ENCODE assay signal across 1 cellular context in genomic region chr4:184472540-184473264, GRCh38.
TF ChIP-seq lines count a peak whose summit lies in the region.

No MANE protein-coding gene starts in this region.

TF ChIP-seq in HepG2, 621 proteins besides CTCF, POLR2A, EP300 and RAD21 (continued from another document and continues in another):
- no peak for TF ChIP-seq ZBTB37 (CRISPR knock-in tag; IDR thresholded peaks at IDR 0.05)
- TF ChIP-seq ZNF207 (IDR thresholded peaks at IDR 0.05; ENCODE audit: borderline replicate concordance), result no peak
- no peak for TF ChIP-seq ZNF256 (CRISPR knock-in tag; conservative IDR thresholded peaks at IDR 0.05)
- no peak for TF ChIP-seq GLI4 (CRISPR knock-in tag; IDR thresholded peaks at IDR 0.05; ENCODE audit: borderline replicate concordance)
- TF ChIP-seq NFE2 (CRISPR knock-in tag; IDR thresholded peaks at IDR 0.05), result no peak
- peak; percentile 56; the same call in 1 of the 2 replicates for TF ChIP-seq FOXK1 (CRISPR knock-in tag; IDR thresholded peaks at IDR 0.05; ENCODE audit: borderline replicate concordance, low read depth)
- TF ChIP-seq HHEX (CRISPR knock-in tag; IDR thresholded peaks at IDR 0.05), result no peak
- TF ChIP-seq ISX (CRISPR knock-in tag; conservative IDR thresholded peaks at IDR 0.05), result no peak
- TF ChIP-seq MIER3 (CRISPR knock-in tag; IDR thresholded peaks at IDR 0.05; ENCODE audit: borderline replicate concordance), result 0 out of 2 replicates have a peak, but pooled peaks have one; percentile 22
- no peak for TF ChIP-seq TEF (CRISPR knock-in tag; IDR thresholded peaks at IDR 0.05)
- TF ChIP-seq, protein P1, sequence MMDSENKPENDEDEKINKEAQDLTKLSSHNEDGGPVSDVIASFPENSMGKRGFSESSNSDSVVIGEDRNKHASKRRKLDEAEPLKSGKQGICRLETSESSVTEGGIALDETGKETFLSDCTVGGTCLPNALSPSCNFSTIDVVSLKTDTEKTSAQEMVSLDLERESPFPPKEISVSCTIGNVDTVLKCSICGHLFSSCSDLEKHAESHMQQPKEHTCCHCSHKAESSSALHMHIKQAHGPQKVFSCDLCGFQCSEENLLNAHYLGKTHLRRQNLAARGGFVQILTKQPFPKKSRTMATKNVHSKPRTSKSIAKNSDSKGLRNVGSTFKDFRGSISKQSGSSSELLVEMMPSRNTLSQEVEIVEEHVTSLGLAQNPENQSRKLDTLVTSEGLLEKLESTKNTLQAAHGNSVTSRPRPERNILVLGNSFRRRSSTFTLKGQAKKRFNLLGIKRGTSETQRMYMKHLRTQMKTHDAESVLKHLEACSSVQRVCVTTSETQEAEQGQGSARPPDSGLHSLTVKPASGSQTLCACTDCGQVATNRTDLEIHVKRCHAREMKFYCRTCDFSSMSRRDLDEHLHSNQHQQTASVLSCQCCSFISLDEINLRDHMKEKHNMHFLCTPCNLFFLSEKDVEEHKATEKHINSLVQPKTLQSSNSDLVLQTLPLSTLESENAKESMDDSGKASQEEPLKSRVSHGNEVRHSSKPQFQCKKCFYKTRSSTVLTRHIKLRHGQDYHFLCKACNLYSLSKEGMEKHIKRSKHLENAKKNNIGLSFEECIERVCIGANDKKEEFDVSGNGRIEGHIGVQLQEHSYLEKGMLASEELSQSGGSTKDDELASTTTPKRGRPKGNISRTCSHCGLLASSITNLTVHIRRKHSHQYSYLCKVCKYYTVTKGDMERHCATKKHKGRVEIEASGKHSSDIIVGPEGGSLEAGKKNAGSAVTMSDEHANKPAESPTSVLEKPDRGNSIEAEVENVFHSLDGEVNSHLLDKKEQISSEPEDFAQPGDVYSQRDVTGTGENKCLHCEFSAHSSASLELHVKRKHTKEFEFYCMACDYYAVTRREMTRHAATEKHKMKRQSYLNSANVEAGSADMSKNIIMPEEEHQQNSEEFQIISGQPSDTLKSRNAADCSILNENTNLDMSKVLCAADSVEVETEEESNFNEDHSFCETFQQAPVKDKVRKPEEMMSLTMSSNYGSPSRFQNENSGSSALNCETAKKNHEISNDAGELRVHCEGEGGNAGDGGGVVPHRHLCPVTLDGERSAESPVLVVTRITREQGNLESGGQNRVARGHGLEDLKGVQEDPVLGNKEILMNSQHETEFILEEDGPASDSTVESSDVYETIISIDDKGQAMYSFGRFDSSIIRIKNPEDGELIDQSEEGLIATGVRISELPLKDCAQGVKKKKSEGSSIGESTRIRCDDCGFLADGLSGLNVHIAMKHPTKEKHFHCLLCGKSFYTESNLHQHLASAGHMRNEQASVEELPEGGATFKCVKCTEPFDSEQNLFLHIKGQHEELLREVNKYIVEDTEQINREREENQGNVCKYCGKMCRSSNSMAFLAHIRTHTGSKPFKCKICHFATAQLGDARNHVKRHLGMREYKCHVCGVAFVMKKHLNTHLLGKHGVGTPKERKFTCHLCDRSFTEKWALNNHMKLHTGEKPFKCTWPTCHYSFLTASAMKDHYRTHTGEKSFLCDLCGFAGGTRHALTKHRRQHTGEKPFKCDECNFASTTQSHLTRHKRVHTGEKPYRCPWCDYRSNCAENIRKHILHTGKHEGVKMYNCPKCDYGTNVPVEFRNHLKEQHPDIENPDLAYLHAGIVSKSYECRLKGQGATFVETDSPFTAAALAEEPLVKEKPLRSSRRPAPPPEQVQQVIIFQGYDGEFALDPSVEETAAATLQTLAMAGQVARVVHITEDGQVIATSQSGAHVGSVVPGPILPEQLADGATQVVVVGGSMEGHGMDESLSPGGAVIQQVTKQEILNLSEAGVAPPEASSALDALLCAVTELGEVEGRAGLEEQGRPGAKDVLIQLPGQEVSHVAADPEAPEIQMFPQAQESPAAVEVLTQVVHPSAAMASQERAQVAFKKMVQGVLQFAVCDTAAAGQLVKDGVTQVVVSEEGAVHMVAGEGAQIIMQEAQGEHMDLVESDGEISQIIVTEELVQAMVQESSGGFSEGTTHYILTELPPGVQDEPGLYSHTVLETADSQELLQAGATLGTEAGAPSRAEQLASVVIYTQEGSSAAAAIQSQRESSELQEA (CRISPR knock-in tag; IDR thresholded peaks at IDR 0.05; ENCODE audit: not compliant biosample characterization), result peak; percentile 68
- no peak for TF ChIP-seq SP140L (CRISPR knock-in tag; IDR thresholded peaks at IDR 0.05; ENCODE audit: borderline replicate concordance)
- TF ChIP-seq NR2C2 (CRISPR knock-in tag; IDR thresholded peaks at IDR 0.05; ENCODE audit: borderline replicate concordance), result peak; percentile 79
- no peak for TF ChIP-seq IRX3 (CRISPR knock-in tag; IDR thresholded peaks at IDR 0.05; ENCODE audit: borderline replicate concordance, low read depth)
- no peak for TF ChIP-seq ZKSCAN1 (IDR thresholded peaks at IDR 0.05; ENCODE audit: low read length)
- no peak for TF ChIP-seq ZFAT (CRISPR knock-in tag; conservative IDR thresholded peaks at IDR 0.05)
- TF ChIP-seq SIN3A (IDR thresholded peaks at IDR 0.05; ENCODE audit: borderline replicate concordance, low read depth, low read length), result 0 out of 2 replicates have a peak, but pooled peaks have one; percentile 81
- peak; percentile 72 for TF ChIP-seq ZNF501 (CRISPR knock-in tag; IDR thresholded peaks at IDR 0.05)
- 0 out of 4 replicates have a peak, but pooled peaks of 1 of the 2 experiments have one; percentile 36 for TF ChIP-seq ATF4 (CRISPR knock-in tag; IDR thresholded peaks at IDR 0.05)
- no peak for TF ChIP-seq MAFF (IDR thresholded peaks at IDR 0.05; ENCODE audit: low read depth, low read length)
- no peak for TF ChIP-seq CAMTA2 (CRISPR knock-in tag; IDR thresholded peaks at IDR 0.05; ENCODE audit: borderline replicate concordance)
- no peak for TF ChIP-seq PHF5A (CRISPR knock-in tag; IDR thresholded peaks at IDR 0.05; ENCODE audit: low read depth, unreplicated experiment)
- no peak for TF ChIP-seq ZNF326 (CRISPR knock-in tag; IDR thresholded peaks at IDR 0.05; ENCODE audit: borderline replicate concordance)
- TF ChIP-seq, protein P2, sequence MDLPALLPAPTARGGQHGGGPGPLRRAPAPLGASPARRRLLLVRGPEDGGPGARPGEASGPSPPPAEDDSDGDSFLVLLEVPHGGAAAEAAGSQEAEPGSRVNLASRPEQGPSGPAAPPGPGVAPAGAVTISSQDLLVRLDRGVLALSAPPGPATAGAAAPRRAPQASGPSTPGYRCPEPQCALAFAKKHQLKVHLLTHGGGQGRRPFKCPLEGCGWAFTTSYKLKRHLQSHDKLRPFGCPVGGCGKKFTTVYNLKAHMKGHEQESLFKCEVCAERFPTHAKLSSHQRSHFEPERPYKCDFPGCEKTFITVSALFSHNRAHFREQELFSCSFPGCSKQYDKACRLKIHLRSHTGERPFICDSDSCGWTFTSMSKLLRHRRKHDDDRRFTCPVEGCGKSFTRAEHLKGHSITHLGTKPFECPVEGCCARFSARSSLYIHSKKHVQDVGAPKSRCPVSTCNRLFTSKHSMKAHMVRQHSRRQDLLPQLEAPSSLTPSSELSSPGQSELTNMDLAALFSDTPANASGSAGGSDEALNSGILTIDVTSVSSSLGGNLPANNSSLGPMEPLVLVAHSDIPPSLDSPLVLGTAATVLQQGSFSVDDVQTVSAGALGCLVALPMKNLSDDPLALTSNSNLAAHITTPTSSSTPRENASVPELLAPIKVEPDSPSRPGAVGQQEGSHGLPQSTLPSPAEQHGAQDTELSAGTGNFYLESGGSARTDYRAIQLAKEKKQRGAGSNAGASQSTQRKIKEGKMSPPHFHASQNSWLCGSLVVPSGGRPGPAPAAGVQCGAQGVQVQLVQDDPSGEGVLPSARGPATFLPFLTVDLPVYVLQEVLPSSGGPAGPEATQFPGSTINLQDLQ (CRISPR knock-in tag; IDR thresholded peaks at IDR 0.05), result peak; percentile 67; the same call in 1 of the 2 replicates
- peak; percentile 54 for TF ChIP-seq FOXP4 (CRISPR knock-in tag; IDR thresholded peaks at IDR 0.05)
- TF ChIP-seq CCAR2 (optimal IDR thresholded peaks at IDR 0.05; ENCODE audit: low read depth, low read length), result no peak
- TF ChIP-seq, protein P3, sequence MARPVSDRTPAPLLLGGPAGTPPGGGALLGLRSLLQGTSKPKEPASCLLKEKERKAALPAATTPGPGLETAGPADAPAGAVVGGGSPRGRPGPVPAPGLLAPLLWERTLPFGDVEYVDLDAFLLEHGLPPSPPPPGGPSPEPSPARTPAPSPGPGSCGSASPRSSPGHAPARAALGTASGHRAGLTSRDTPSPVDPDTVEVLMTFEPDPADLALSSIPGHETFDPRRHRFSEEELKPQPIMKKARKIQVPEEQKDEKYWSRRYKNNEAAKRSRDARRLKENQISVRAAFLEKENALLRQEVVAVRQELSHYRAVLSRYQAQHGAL (CRISPR knock-in tag; IDR thresholded peaks at IDR 0.05; ENCODE audit: not compliant biosample characterization), result no peak
- TF ChIP-seq ZNF552 (CRISPR knock-in tag; IDR thresholded peaks at IDR 0.05; ENCODE audit: borderline replicate concordance), result no peak
- no peak for TF ChIP-seq ZNF225 (CRISPR knock-in tag; IDR thresholded peaks at IDR 0.05)
- TF ChIP-seq PHF21A (CRISPR knock-in tag; IDR thresholded peaks at IDR 0.05), result peak; percentile 44; the same call in 1 of the 2 replicates
- TF ChIP-seq, protein P4, sequence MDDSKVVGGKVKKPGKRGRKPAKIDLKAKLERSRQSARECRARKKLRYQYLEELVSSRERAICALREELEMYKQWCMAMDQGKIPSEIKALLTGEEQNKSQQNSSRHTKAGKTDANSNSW (CRISPR knock-in tag; IDR thresholded peaks at IDR 0.05; ENCODE audit: borderline replicate concordance), result no peak
- TF ChIP-seq ZNF446 (CRISPR knock-in tag; IDR thresholded peaks at IDR 0.05), result no peak
- no peak for TF ChIP-seq ATF7 (IDR thresholded peaks at IDR 0.05)
- TF ChIP-seq ATF7 (CRISPR knock-in tag; IDR thresholded peaks at IDR 0.05), result no peak
- TF ChIP-seq ZNF839 (CRISPR knock-in tag; IDR thresholded peaks at IDR 0.05; ENCODE audit: borderline replicate concordance), result no peak
- TF ChIP-seq MED1 (CRISPR knock-in tag; IDR thresholded peaks at IDR 0.05), result no peak
- no peak for TF ChIP-seq MLLT10 (CRISPR knock-in tag; IDR thresholded peaks at IDR 0.05)
- TF ChIP-seq, protein P5, sequence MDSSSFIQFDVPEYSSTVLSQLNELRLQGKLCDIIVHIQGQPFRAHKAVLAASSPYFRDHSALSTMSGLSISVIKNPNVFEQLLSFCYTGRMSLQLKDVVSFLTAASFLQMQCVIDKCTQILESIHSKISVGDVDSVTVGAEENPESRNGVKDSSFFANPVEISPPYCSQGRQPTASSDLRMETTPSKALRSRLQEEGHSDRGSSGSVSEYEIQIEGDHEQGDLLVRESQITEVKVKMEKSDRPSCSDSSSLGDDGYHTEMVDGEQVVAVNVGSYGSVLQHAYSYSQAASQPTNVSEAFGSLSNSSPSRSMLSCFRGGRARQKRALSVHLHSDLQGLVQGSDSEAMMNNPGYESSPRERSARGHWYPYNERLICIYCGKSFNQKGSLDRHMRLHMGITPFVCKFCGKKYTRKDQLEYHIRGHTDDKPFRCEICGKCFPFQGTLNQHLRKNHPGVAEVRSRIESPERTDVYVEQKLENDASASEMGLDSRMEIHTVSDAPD (CRISPR knock-in tag; IDR thresholded peaks at IDR 0.05), result no peak
- peak; percentile 80 for TF ChIP-seq ZBTB7B (CRISPR knock-in tag; IDR thresholded peaks at IDR 0.05)
- TF ChIP-seq, protein P6, sequence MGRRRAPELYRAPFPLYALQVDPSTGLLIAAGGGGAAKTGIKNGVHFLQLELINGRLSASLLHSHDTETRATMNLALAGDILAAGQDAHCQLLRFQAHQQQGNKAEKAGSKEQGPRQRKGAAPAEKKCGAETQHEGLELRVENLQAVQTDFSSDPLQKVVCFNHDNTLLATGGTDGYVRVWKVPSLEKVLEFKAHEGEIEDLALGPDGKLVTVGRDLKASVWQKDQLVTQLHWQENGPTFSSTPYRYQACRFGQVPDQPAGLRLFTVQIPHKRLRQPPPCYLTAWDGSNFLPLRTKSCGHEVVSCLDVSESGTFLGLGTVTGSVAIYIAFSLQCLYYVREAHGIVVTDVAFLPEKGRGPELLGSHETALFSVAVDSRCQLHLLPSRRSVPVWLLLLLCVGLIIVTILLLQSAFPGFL (CRISPR knock-in tag; IDR thresholded peaks at IDR 0.05), result no peak
- no peak for TF ChIP-seq PHB2 (IDR thresholded peaks at IDR 0.05; ENCODE audit: partially characterized antibody)
- TF ChIP-seq MYC (CRISPR knock-in tag; IDR thresholded peaks at IDR 0.05; ENCODE audit: borderline replicate concordance), result peak; percentile 77; the same call in 1 of the 2 replicates
- peak; percentile 54; the same call in 1 of the 2 replicates for TF ChIP-seq RXRB (CRISPR knock-in tag; IDR thresholded peaks at IDR 0.05; ENCODE audit: borderline replicate concordance)
- no peak for TF ChIP-seq ADNP (CRISPR knock-in tag; IDR thresholded peaks at IDR 0.05)
- TF ChIP-seq SRSF4 (IDR thresholded peaks at IDR 0.05; ENCODE audit: low read depth, low read length, poor library complexity, severe bottlenecking), result no peak
- TF ChIP-seq ZNF354B (CRISPR knock-in tag; IDR thresholded peaks at IDR 0.05), result no peak
